ENCODE assay signal across 14 cellular contexts in the genomic region with DNA sequence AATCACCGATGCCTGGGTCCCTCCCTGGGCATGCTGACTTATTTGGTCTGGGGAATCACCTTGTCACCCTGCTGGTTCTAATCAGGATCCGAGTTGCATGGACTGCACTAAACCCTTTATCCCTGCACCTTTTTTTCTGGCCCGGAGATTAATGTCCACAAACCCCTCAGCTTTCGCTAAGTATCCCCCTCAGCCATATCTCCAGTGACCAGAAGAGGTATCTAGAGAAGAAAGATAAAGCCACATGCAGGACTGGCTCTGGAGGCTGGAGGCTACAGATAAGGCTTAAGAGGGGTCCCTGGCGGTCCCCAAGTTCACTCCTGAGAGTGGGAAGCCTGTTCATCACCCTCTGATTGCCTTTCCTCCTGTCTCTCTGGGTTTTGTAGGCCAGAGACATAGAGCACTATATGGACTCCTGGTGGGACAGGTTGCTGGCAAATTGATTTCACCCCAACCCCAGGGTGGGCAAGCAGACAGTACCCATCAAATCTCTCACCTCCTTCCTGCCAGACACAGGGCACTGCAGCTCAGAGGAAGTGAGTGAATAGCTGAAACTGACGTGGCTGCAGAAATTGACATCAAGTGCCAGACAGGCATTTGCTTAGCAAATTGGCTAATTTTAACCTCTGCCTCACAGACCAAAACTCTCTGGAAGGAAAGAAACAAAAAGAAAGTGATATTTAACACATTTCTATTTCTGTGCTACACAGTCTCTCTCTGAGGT. TPM values are rescaled to one million over a fixed set of nuclear protein-coding genes. Genes with fewer than 3 reads are reported as not detected.
DNase-seq lines count a peak whose midpoint lies in the region; ATAC-seq, FAIRE-seq and TF ChIP-seq lines count a peak whose summit lies in the region.
"Had no signal": no experiment of that assay in that cellular context is flagged by ENCODE, and none has a peak within 500 bp of the region (broad histone marks: within the 10 kb centered on the region; RNA-seq: fewer than 3 reads in every experiment).

No MANE protein-coding gene starts in this region.

- no peaks in the 10 kb centered on the region for H3K36me3 ChIP-seq in keratinocyte (ENCODE audit: control insufficient read depth in 2 of 2, extremely low read depth in 1 of 2, insufficient read depth in 2 of 2, low read length in 2 of 2)
- H3K36me3 ChIP-seq: tibial nerve had no signal

- H3K79me2 ChIP-seq in keratinocyte (ENCODE audit: control insufficient read depth, insufficient read depth, low read length), result no peaks in the 10 kb centered on the region

- H3K9ac ChIP-seq in keratinocyte (ENCODE audit: control insufficient read depth, extremely low read depth, insufficient read depth, low read length), result no peak overlapping the region

- H3K9me3 ChIP-seq in keratinocyte (ENCODE audit: control insufficient read depth, low read depth, low read length), result no peaks in the 10 kb centered on the region
- H3K9me3 ChIP-seq: tibial nerve had no signal

- peaks cover 11% of the 10 kb centered on the region for H3K4me1 ChIP-seq in keratinocyte (ENCODE audit: control insufficient read depth, extremely low read depth, insufficient read depth, low read length)

- peak; percentile 51 for FAIRE-seq in keratinocyte (lab: Jason Lieb, UNC)

- H3K4me3 ChIP-seq in keratinocyte (ENCODE audit: control insufficient read depth in 2 of 3, extremely low read depth in 1 of 3, insufficient read depth in 2 of 3, low read depth in 1 of 3, low read length in 3 of 3), result no peak overlapping the region
- H3K4me3 ChIP-seq: smooth muscle cell, tibial nerve had no signal

- H3K27me3 Mint-ChIP-seq in glutamatergic neuron (ENCODE audit: unreplicated experiment), result no peaks in the 10 kb centered on the region

- dilution Hi-C loops in keratinocyte (cut with MboI; ENCODE audit: extremely low pct_ligation_motif_present, low sequenced_read_pairs), result no loop called here

- no peak overlapping the region for H3K27ac Mint-ChIP-seq in glutamatergic neuron (ENCODE audit: unreplicated experiment)
- H3K27ac Mint-ChIP-seq: activated CD8-positive, alpha-beta T cell treated with anti-CD3 and anti-CD28 coated beads, Interleukin-2, amount 10 ng/mL, durations not matched to agents 7 days and 5 days; dendritic cell treated with granulocyte-macrophage colony-stimulating factor and Interleukin-4, amounts not matched to agents 40 ng/mL and 50 ng/mL, for 4 days had no signal

- TF ChIP-seq CTCF in keratinocyte (optimal IDR thresholded peaks at IDR 0.05 in 1 of 3, IDR thresholded peaks at IDR 0.05 in 1 of 3, conservative IDR thresholded peaks at IDR 0.05 in 1 of 3; ENCODE audit: extremely low read depth in 1 of 3, insufficient read depth in 2 of 3, low read length in 3 of 3) (no peak), glutamatergic neuron (IDR thresholded peaks at IDR 0.05; ENCODE audit: partially characterized antibody, unreplicated experiment) (no peak)

- no peak overlapping the region for H3K27ac ChIP-seq in keratinocyte (ENCODE audit: control insufficient read depth, insufficient read depth, low read length)
- H3K27ac ChIP-seq: tibial nerve had no signal

- no peak for DNase-seq in keratinocyte (ENCODE audit: low read depth, low spot score)
- no peak for DNase-seq in activated CD4-positive, CD25-positive, alpha-beta regulatory T cell (lab: John Stamatoyannopoulos, UW)
- DNase-seq in COR-L47 (lab: John Stamatoyannopoulos, UW), result no peak
- DNase-seq in glutamatergic neuron, result no peak
- DNase-seq in 8988T, result no peak
- DNase-seq: activated CD8-positive, alpha-beta T cell treated with anti-CD3 and anti-CD28 coated beads, Interleukin-2, amount 10 ng/mL, durations not matched to agents 7 days and 5 days; NCI-H2171 had no signal

- no peaks in the 10 kb centered on the region for H3K36me3 Mint-ChIP-seq in glutamatergic neuron (ENCODE audit: unreplicated experiment)

- no peaks in the 10 kb centered on the region for H3K9me1 ChIP-seq in keratinocyte (ENCODE audit: control insufficient read depth, extremely low read depth, insufficient read depth, low read length)

- H3K27me3 ChIP-seq in keratinocyte (ENCODE audit: control insufficient read depth, extremely low read depth, insufficient read depth, low read length), result no peaks in the 10 kb centered on the region
- H3K27me3 ChIP-seq: tibial nerve had no signal

- H3K9me3 Mint-ChIP-seq in glutamatergic neuron (ENCODE audit: unreplicated experiment), result peaks cover 4% of the 10 kb centered on the region
- H3K9me3 Mint-ChIP-seq: dendritic cell treated with granulocyte-macrophage colony-stimulating factor and Interleukin-4, amounts not matched to agents 40 ng/mL and 50 ng/mL, for 4 days had no signal

- H3K4me3 Mint-ChIP-seq in glutamatergic neuron (ENCODE audit: unreplicated experiment), result no peak overlapping the region
- H3K4me3 Mint-ChIP-seq: activated CD8-positive, alpha-beta T cell treated with anti-CD3 and anti-CD28 coated beads, Interleukin-2, amount 10 ng/mL, durations not matched to agents 7 days and 5 days; dendritic cell treated with granulocyte-macrophage colony-stimulating factor and Interleukin-4, amounts not matched to agents 40 ng/mL and 50 ng/mL, for 4 days had no signal

- peak; percentile 79 for ATAC-seq in GM18873 (IDR thresholded peaks at IDR 0.05; ENCODE audit: low FRiP score, unreplicated experiment)
- peak; percentile 73 for ATAC-seq in GM21737 (IDR thresholded peaks at IDR 0.05; ENCODE audit: unreplicated experiment)
- ATAC-seq in HG03565 (IDR thresholded peaks at IDR 0.05; ENCODE audit: unreplicated experiment), result peak; percentile 55
- ATAC-seq: activated CD8-positive, alpha-beta T cell treated with anti-CD3 and anti-CD28 coated beads, Interleukin-2, amount 10 ng/mL, durations not matched to agents 7 days and 5 days had no signal

- peak overlapping the region; percentile 25 for H3K4me2 ChIP-seq in keratinocyte (ENCODE audit: control insufficient read depth, extremely low read depth, insufficient read depth, low read depth, low read length)
- H3K4me2 ChIP-seq: smooth muscle cell had no signal

- no peak overlapping the region for H2AFZ ChIP-seq in keratinocyte (ENCODE audit: control insufficient read depth, low read length)

- no peaks in the 10 kb centered on the region for H4K20me1 ChIP-seq in keratinocyte (ENCODE audit: control insufficient read depth, extremely low read depth, insufficient read depth, low read length)

- H3K4me1 Mint-ChIP-seq in glutamatergic neuron (ENCODE audit: low read depth, unreplicated experiment), result no peaks in the 10 kb centered on the region

RNA-seq across cellular contexts. Expression of gene HMGB4, which starts 38.8 kb away (rescaled TPM):
- not detected in 3 replicates for polyA plus RNA-seq in keratinocyte
- not detected for polyA plus RNA-seq in keratinocyte (2011; ENCODE audit: low read depth)
- not detected in 2 replicates for polyA plus RNA-seq in keratinocyte (2011; cell fraction: cytosol; rRNA removed)
- polyA plus RNA-seq in keratinocyte (2011; cell fraction: nucleus; rRNA removed), result not detected in 2 replicates
- polyA plus RNA-seq in keratinocyte (2012; ENCODE audit: low replicate concordance), result not detected in 2 replicates
- polyA minus RNA-seq in keratinocyte, result not detected in 3 replicates
- polyA minus RNA-seq in keratinocyte (2011; cell fraction: cytosol; rRNA and poly(A)+ RNA removed), result not detected
- polyA minus RNA-seq in keratinocyte (2011; cell fraction: nucleus; rRNA and poly(A)+ RNA removed), result not detected in 2 replicates
- total RNA-seq in glutamatergic neuron (ENCODE audit: unreplicated experiment), result not detected
- total RNA-seq: activated CD8-positive, alpha-beta T cell treated with anti-CD3 and anti-CD28 coated beads, Interleukin-2, amount 10 ng/mL, durations not matched to agents 7 days and 5 days; kidney epithelial cell; smooth muscle cell; tibial nerve had no signal
- polyA plus RNA-seq: smooth muscle cell had no signal
